Comparison of ENCODE assay signal across 8 cellular contexts in genomic region chr12:120229583-120230325, GRCh38. TPM values are rescaled to one million over a fixed set of nuclear protein-coding genes. Genes with fewer than 3 reads are reported as not detected.
DNase-seq lines count a peak whose midpoint lies in the region; ATAC-seq and TF ChIP-seq lines count a peak whose summit lies in the region.

No MANE protein-coding gene starts in this region.

- TF ChIP-seq CTCF in AG10803 (conservative IDR thresholded peaks at IDR 0.05; ENCODE audit: low read length) (no peak), colonic mucosa (IDR thresholded peaks at IDR 0.05) (no peak)

- intact Hi-C loops in colonic mucosa (cut with DNase I) = loop anchor here (2.0 kb wide), 1 partner anchor 37 kb away; no protein-coding TSS in a partner anchor

- no peaks in the 10 kb centered on the region for H3K36me3 ChIP-seq in colonic mucosa
- H3K36me3 ChIP-seq in muscle layer of colon (ENCODE audit: insufficient read depth, low read length) = peaks cover 6% of the 10 kb centered on the region

- DNase-seq in AG10803 (ENCODE audit: low read depth) = no peak
- peak; percentile 84 for DNase-seq in M059J (ENCODE audit: low read depth)
- peak; percentile 81 for DNase-seq in colonic mucosa
- no peak for DNase-seq in NCI-H345 treated with DMSO at 0.1 percent for 48 hours (lab: John Stamatoyannopoulos, UW; ENCODE audit: unreplicated experiment)
- no peak for DNase-seq in NCI-H2227 treated with DMSO at 0.1 percent for 48 hours (lab: John Stamatoyannopoulos, UW)
- DNase-seq in activated CD4-positive, CD25-positive, alpha-beta regulatory T cell treated with anti-CD3 and anti-CD28 coated beads, Interleukin-2, amount 50 U/mL, for 72 hours = no peak

- H3K27me3 ChIP-seq in colonic mucosa (no peaks in the 10 kb centered on the region), muscle layer of colon (ENCODE audit: control insufficient read depth in 1 of 2, insufficient read depth in 2 of 2, low read length in 2 of 2) (no peaks in the 10 kb centered on the region)

- H3K4me3 ChIP-seq in AG10803 (ENCODE audit: low read length) (peak overlapping the region; percentile 29; the same call in 1 of the 2 replicates), colonic mucosa (no peak overlapping the region), muscle layer of colon (ENCODE audit: low read depth in 1 of 2, low read length in 2 of 2) (peak overlapping the region; percentile 17 to 25)

- H3K4me1 ChIP-seq in colonic mucosa (peaks cover 59% of the 10 kb centered on the region), muscle layer of colon (ENCODE audit: insufficient read depth, low read length) (peaks cover 89% of the 10 kb centered on the region)

- no peak for ATAC-seq in HG03175 (IDR thresholded peaks at IDR 0.05; ENCODE audit: unreplicated experiment)

- no peaks in the 10 kb centered on the region for H3K9me3 ChIP-seq in colonic mucosa
- no peaks in the 10 kb centered on the region for H3K9me3 ChIP-seq in muscle layer of colon (ENCODE audit: low read length)

- H3K27ac ChIP-seq in colonic mucosa (peak overlapping the region; percentile 86), muscle layer of colon (ENCODE audit: low read depth, low read length) (peak overlapping the region; percentile 95)

- H3K9ac ChIP-seq in colonic mucosa (ENCODE audit: low read depth in 2 of 2, low read length in 2 of 2) = peak overlapping the region; percentile 58 to 65
- peak overlapping the region; percentile 55 for H3K9ac ChIP-seq in muscle layer of colon (ENCODE audit: low read length)

RNA-seq across cellular contexts. Expression of gene RPLP0, which starts 28.8 kb away (rescaled TPM):
- total RNA-seq in M059J (2014; rRNA removed; shearing (Covaris generic)) = 1,663 and 2,281 TPM in 2 replicates
- 1,000 to 10,000 TPM; 1,834 to 2,096 TPM for total RNA-seq in colonic mucosa

RNA-seq across cellular contexts. Expression of gene GCN1, which starts 35.2 kb away (rescaled TPM):
- 29.3 and 61.8 TPM in 2 replicates for total RNA-seq in M059J (2014; rRNA removed; shearing (Covaris generic))
- total RNA-seq in colonic mucosa = 100 to 1,000 TPM in 1 of 2 donors, 10 to 100 TPM in 1; 53.4 to 144 TPM

RNA-seq across cellular contexts. Expression of gene PXN, which starts 35.8 kb away (rescaled TPM):
- total RNA-seq in M059J (2014; rRNA removed; shearing (Covaris generic)) = 77.5 and 110 TPM in 2 replicates
- total RNA-seq in colonic mucosa = 100 to 1,000 TPM; 133 to 142 TPM

Comparison
In these comparisons a context has a peak if more than half of its experiments do, and no peak if none do; other contexts are left out.
1. DNase-seq: peak in M059J (single experiment) and colonic mucosa (single experiment); none in AG10803 (single experiment), NCI-H345 treated with DMSO at 0.1 percent for 48 hours (single experiment), NCI-H2227 treated with DMSO at 0.1 percent for 48 hours (single experiment) and activated CD4-positive, CD25-positive, alpha-beta regulatory T cell treated with anti-CD3 and anti-CD28 coated beads, Interleukin-2, amount 50 U/mL, for 72 hours (single experiment).